ENCODE assay signal across 8 cellular contexts in the genomic region with DNA sequence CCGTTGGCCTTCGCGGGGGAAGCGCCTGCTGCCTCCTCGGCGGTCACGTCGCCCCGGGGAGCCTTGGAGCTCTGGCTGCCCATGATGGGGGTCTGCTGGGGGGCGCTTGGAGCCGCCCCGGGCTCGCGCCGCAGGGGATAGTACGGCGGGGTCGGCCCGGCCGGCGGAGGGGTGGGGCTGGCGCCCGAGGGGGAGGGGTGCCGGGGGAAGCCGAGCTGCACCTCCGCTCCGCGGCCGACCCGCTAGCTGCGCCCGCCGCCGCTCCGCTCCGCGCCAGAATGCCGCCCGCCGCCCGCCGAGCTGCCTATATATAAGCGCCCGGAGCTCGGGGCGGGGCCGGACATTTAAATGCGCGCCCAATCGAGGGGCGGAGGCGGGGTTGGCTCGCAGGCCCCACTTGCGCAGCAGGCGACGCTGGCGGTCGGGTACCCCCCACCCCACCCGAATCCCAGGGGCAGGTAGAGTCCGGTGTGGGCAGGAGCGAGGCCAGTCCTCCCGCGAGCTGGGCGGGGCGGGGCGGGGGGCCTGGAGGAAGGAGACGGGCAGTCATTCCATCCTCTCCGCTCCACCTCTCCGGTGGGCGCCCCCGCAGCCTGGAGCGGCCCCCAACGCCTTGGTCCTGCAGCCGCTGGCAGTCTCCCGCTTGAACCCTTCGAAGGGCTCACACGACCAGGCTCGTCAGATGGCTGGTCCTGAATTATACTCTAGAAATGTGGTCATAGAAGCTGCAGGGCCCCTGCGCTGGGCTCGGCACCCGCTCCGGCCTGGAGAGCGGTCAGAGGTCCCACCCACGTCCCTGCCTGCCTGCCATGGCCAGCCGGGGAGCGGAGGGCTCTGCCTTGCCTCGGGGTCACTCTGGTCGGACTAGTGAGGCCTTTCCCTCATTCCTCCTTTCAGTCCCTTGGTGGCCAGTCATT. TPM values are rescaled to one million over a fixed set of nuclear protein-coding genes. Genes with fewer than 3 reads are reported as not detected.
DNase-seq lines count a peak whose midpoint lies in the region; ATAC-seq lines count a peak whose summit lies in the region.

A gene with protein sequence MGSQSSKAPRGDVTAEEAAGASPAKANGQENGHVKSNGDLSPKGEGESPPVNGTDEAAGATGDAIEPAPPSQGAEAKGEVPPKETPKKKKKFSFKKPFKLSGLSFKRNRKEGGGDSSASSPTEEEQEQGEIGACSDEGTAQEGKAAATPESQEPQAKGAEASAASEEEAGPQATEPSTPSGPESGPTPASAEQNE (minus strand): TSS at position 283 of the 917 bp plus-strand sequence. CDS start 200 bp downstream, at position 83.

- peak within 1 kb of the TSS in 1 of 2 experiments; percentile 94 for H3K14ac ChIP-seq in mesenchymal stem cell (ENCODE audit: low read length in 2 of 2)

- peaks cover 29 to 34% of the 10 kb centered on the region in 2 experiments for H3K36me3 ChIP-seq in mesenchymal stem cell (ENCODE audit: control insufficient read depth in 1 of 2, insufficient read depth in 2 of 2, low read depth in 1 of 2, low read length in 2 of 2)

- WGBS in mesenchymal stem cell, result 8% methylated on average over 58 of the region's 88 CpGs

- peak; percentile 49 for ATAC-seq in HG03280 (IDR thresholded peaks at IDR 0.05; ENCODE audit: unreplicated experiment)

- H4K8ac ChIP-seq in mesenchymal stem cell (ENCODE audit: low read length), result peak within 1 kb of the TSS; percentile 70

- no peak within 1 kb of the TSS for H2BK15ac ChIP-seq in mesenchymal stem cell (ENCODE audit: low read depth, poor library complexity, severe bottlenecking)

- H2BK12ac ChIP-seq in mesenchymal stem cell (ENCODE audit: low read length in 2 of 2), result peak within 1 kb of the TSS in 1 of 2 experiments; percentile 49

- peak within 1 kb of the TSS; percentile 71 for H3K4me2 ChIP-seq in mesenchymal stem cell (ENCODE audit: low read length, poor library complexity, severe bottlenecking)

- peak within 1 kb of the TSS; percentile 64 for H2BK120ac ChIP-seq in mesenchymal stem cell (ENCODE audit: low read depth, low read length)

- no peak within 1 kb of the TSS for H2AFZ ChIP-seq in mesenchymal stem cell (ENCODE audit: low read depth, low read length)

- H3K79me1 ChIP-seq in mesenchymal stem cell (replicated peaks; ENCODE audit: low read length, poor library complexity, severe bottlenecking), result no peaks in the 10 kb centered on the region

- peak within 1 kb of the TSS; percentile 83 for H3K9ac ChIP-seq in mesenchymal stem cell (ENCODE audit: low read length)

- H3K4me3 ChIP-seq in mesenchymal stem cell (ENCODE audit: insufficient read depth in 1 of 2, low read depth in 1 of 2, low read length in 2 of 2), result peak within 1 kb of the TSS; percentile 82 to 88

- peaks cover 53% of the 10 kb centered on the region for H3K4me1 ChIP-seq in mesenchymal stem cell (ENCODE audit: control insufficient read depth, insufficient read depth, low read depth, low read length)

- DNase-seq in NCI-H524 (lab: John Stamatoyannopoulos, UW), result peak; percentile 41 to 72
- DNase-seq in NCI-H524 treated with DMSO at 0.1 percent for 48 hours (lab: John Stamatoyannopoulos, UW), result no peak
- DNase-seq in NCI-H69 (lab: John Stamatoyannopoulos, UW), result peak; percentile 82
- DNase-seq in activated CD8-positive, alpha-beta memory T cell treated with anti-CD3 and anti-CD28 coated beads for 24 hours, result peak; percentile 94
- peak; percentile 85 for DNase-seq in effector CD8-positive, alpha-beta T cell (lab: John Stamatoyannopoulos, UW)
- peak; percentile 76 for DNase-seq in mesenchymal stem cell
- peak; percentile 53 for DNase-seq in stimulated activated CD8-positive, alpha-beta memory T cell treated with anti-CD3 and anti-CD28 coated beads, Interleukin-12 subunit alpha, Interleukin-12 subunit beta, amount 100 ng/mL, for 24 hours (ENCODE audit: extremely low read depth)

- no peaks in the 10 kb centered on the region for H3K9me3 ChIP-seq in mesenchymal stem cell (ENCODE audit: control insufficient read depth, low read length)

- no peak within 1 kb of the TSS for H3K27ac ChIP-seq in mesenchymal stem cell (ENCODE audit: low read length, poor library complexity, severe bottlenecking)

- peak within 1 kb of the TSS; percentile 71 for H4K91ac ChIP-seq in mesenchymal stem cell (ENCODE audit: low read length)

- H2BK5ac ChIP-seq in mesenchymal stem cell (ENCODE audit: low read depth, low read length, poor library complexity, severe bottlenecking), result peak within 1 kb of the TSS; percentile 32

- no peaks in the 10 kb centered on the region for H3K27me3 ChIP-seq in mesenchymal stem cell (ENCODE audit: control insufficient read depth in 1 of 2, insufficient read depth in 1 of 2, low read length in 2 of 2)

- peak within 1 kb of the TSS; percentile 73 to 91 for H3K4ac ChIP-seq in mesenchymal stem cell (ENCODE audit: low read depth in 1 of 2, low read length in 2 of 2)

- H3K23ac ChIP-seq in mesenchymal stem cell (ENCODE audit: low read length in 2 of 2), result peak within 1 kb of the TSS in 1 of 2 experiments; percentile 98

- peak within 1 kb of the TSS; percentile 85 to 92 for H3K18ac ChIP-seq in mesenchymal stem cell (ENCODE audit: low read depth in 1 of 2, low read length in 2 of 2)

- peak within 1 kb of the TSS; percentile 8 for H2AK5ac ChIP-seq in mesenchymal stem cell (ENCODE audit: low read length, severe bottlenecking)

RNA-seq across cellular contexts. Expression of the gene that starts here (rescaled TPM):
- polyA plus RNA-seq in mesenchymal stem cell (2013, experiment 1 of 2), result 391 TPM
- 395 TPM for polyA plus RNA-seq in mesenchymal stem cell (2013, experiment 2 of 2)
